30 cellular contexts compared by ENCODE assay signal in the genomic region with DNA sequence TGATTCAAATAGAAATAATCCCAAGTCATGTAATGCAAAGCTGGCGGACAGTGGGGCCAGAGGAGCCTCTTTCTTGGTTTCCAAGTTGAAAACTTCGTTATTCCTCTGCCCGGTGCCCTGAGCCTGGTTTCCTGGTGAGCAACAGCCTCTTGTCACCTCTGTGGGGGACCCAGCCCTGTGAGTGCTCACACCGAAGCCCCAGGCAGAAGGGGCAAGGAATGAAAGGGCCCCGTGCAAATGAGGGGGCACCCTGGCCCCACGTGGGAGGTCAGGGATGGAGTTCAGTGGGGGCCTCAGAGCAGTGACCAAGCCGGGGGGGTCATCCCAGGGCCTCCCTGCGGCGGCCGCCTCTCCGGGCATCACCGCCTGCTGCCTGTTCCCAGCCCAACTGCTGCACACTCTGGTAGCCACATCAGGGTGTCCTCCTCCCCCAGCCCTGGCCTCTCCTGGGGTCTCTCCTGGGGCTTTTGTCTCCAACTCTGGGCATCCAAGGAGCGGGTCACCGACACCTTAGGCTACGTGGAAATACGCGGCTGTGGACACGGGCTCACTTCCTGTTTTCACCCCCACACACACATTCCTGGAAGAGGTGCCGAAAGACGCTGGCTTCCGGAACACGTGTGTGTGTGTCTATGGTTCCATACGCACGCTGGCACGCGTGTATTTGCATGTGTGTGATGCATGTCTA.
DNase-seq lines count a peak whose midpoint lies in the region; ATAC-seq and TF ChIP-seq lines count a peak whose summit lies in the region.
"Had no signal": no experiment of that assay in that cellular context is flagged by ENCODE, and none has a peak within 500 bp of the region (broad histone marks: within the 10 kb centered on the region; RNA-seq: fewer than 3 reads in every experiment).

No MANE protein-coding gene starts in this region.

- no peaks in the 10 kb centered on the region for H3K36me3 Mint-ChIP-seq in endodermal cell (ENCODE audit: low read depth)
- H3K36me3 Mint-ChIP-seq in activated T-cell treated with anti-CD3 and anti-CD28 coated beads, Interleukin-2, amount 50 U/mL, for 72 hours (ENCODE audit: insufficient read depth in 2 of 2): no peaks in the 10 kb centered on the region
- H3K36me3 Mint-ChIP-seq: natural killer cell treated with Interleukin-12 subunit alpha and Interleukin-12 subunit beta and Interleukin-15 and Interleukin-18, amount 100 ng/mL, for 72 hours had no signal

- H3K4me1 Mint-ChIP-seq in endodermal cell: peaks cover 20% of the 10 kb centered on the region
- H3K4me1 Mint-ChIP-seq in activated T-cell treated with anti-CD3 and anti-CD28 coated beads, Interleukin-2, amount 50 U/mL, for 72 hours (ENCODE audit: low read depth): no peaks in the 10 kb centered on the region
- H3K4me1 Mint-ChIP-seq: central memory CD8-positive, alpha-beta T cell had no signal

- intact Hi-C loops in upper lobe of right lung (cut with DNase I): no loop called here

- no peak overlapping the region for H3K4ac ChIP-seq in neuronal stem cell (ENCODE audit: low read length)

- H2AFZ ChIP-seq in neuronal stem cell (ENCODE audit: low read length): no peak overlapping the region

- no peak overlapping the region for H4K91ac ChIP-seq in neuronal stem cell (ENCODE audit: low read depth, low read length, poor library complexity)

- H3K27ac ChIP-seq in endodermal cell (ENCODE audit: low read depth, low read length): no peak overlapping the region
- no peak overlapping the region for H3K27ac ChIP-seq in neuronal stem cell (replicated peaks; ENCODE audit: low read length)
- H3K27ac ChIP-seq in upper lobe of right lung: no peak overlapping the region
- H3K27ac ChIP-seq: adrenal gland, dorsolateral prefrontal cortex, pancreas, SJSA1 had no signal

- H3K9ac ChIP-seq in endodermal cell (ENCODE audit: extremely low read depth, low read length, poor library complexity, severe bottlenecking): no peak overlapping the region
- H3K9ac ChIP-seq in neuronal stem cell (ENCODE audit: low read depth, low read length, poor library complexity): peak overlapping the region; percentile 38

- peaks cover 6% of the 10 kb centered on the region for H3K27me3 Mint-ChIP-seq in endodermal cell (ENCODE audit: insufficient read depth)
- H3K27me3 Mint-ChIP-seq in activated T-cell treated with anti-CD3 and anti-CD28 coated beads, Interleukin-2, amount 50 U/mL, for 72 hours (ENCODE audit: low read depth): peaks cover 7% of the 10 kb centered on the region

- peak overlapping the region; percentile 95 for H2BK15ac ChIP-seq in neuronal stem cell (ENCODE audit: low read length)

- no peaks in the 10 kb centered on the region for H3K4me1 ChIP-seq in endodermal cell (ENCODE audit: control insufficient read depth, insufficient read depth, low read length)
- peaks cover 0 to 17% of the 10 kb centered on the region in 2 donors for H3K4me1 ChIP-seq in neuronal stem cell (ENCODE audit: control insufficient read depth in 2 of 2, insufficient read depth in 1 of 2, low read depth in 1 of 2, low read length in 2 of 2)
- peaks cover 4% of the 10 kb centered on the region for H3K4me1 ChIP-seq in upper lobe of right lung
- H3K4me1 ChIP-seq: adrenal gland, pancreas had no signal

- H3K4me3 Mint-ChIP-seq in endodermal cell: no peak overlapping the region
- no peak overlapping the region for H3K4me3 Mint-ChIP-seq in activated T-cell treated with anti-CD3 and anti-CD28 coated beads, Interleukin-2, amount 50 U/mL, for 72 hours
- H3K4me3 Mint-ChIP-seq: central memory CD8-positive, alpha-beta T cell; natural killer cell treated with Interleukin-12 subunit alpha and Interleukin-12 subunit beta and Interleukin-15 and Interleukin-18, amount 100 ng/mL, for 72 hours; stimulated activated naive CD8-positive, alpha-beta T cell treated with anti-CD3 and anti-CD28 coated beads, Interleukin-15, Interleukin-2, amounts not matched to agents 100 ng/mL and 50 ng/mL, for 24 hours had no signal

- H3K18ac ChIP-seq in neuronal stem cell (ENCODE audit: low read length): peak overlapping the region; percentile 77

- no peak overlapping the region for H3K4me2 ChIP-seq in neuronal stem cell (ENCODE audit: insufficient read depth, low read length, poor library complexity, severe bottlenecking)

- ATAC-seq in upper lobe of right lung: no peak
- ATAC-seq in activated T-cell treated with anti-CD3 and anti-CD28 coated beads, Interleukin-2, amount 50 U/mL, for 72 hours (replicated peaks in 1 of 2): no peak
- ATAC-seq: natural killer cell treated with Interleukin-12 subunit alpha and Interleukin-12 subunit beta and Interleukin-15 and Interleukin-18, amount 100 ng/mL, for 72 hours; Panc1; pancreas; right cardiac atrium had no signal

- no peak overlapping the region for H2BK120ac ChIP-seq in neuronal stem cell (ENCODE audit: low read depth, low read length)

- peak overlapping the region; percentile 53 for H2AK5ac ChIP-seq in neuronal stem cell (ENCODE audit: low read depth, low read length)

- H4K8ac ChIP-seq in neuronal stem cell (ENCODE audit: low read depth, low read length): no peak overlapping the region

- H3K27ac Mint-ChIP-seq in endodermal cell: no peak overlapping the region
- H3K27ac Mint-ChIP-seq in activated T-cell treated with anti-CD3 and anti-CD28 coated beads, Interleukin-2, amount 50 U/mL, for 72 hours: no peak overlapping the region
- H3K27ac Mint-ChIP-seq: natural killer cell treated with Interleukin-12 subunit alpha and Interleukin-12 subunit beta and Interleukin-15 and Interleukin-18, amount 100 ng/mL, for 72 hours; stimulated activated naive CD8-positive, alpha-beta T cell treated with anti-CD3 and anti-CD28 coated beads, Interleukin-15, Interleukin-2, amounts not matched to agents 100 ng/mL and 50 ng/mL, for 24 hours had no signal

- H2BK12ac ChIP-seq in neuronal stem cell (ENCODE audit: low read length): no peak overlapping the region

- H3K36me3 ChIP-seq in endodermal cell (ENCODE audit: control insufficient read depth, insufficient read depth, low read length): no peaks in the 10 kb centered on the region
- H3K36me3 ChIP-seq in neuronal stem cell (replicated peaks in 1 of 2; ENCODE audit: control insufficient read depth in 2 of 2, insufficient read depth in 2 of 2, low read length in 2 of 2): no peaks in the 10 kb centered on the region
- no peaks in the 10 kb centered on the region for H3K36me3 ChIP-seq in upper lobe of right lung
- H3K36me3 ChIP-seq: adrenal gland, pancreas had no signal

- peaks cover 10% of the 10 kb centered on the region for H3K79me1 ChIP-seq in neuronal stem cell (ENCODE audit: low read depth, low read length)

- TF ChIP-seq CTCF in endodermal cell (conservative IDR thresholded peaks at IDR 0.05) (no peak), upper lobe of right lung (IDR thresholded peaks at IDR 0.05) (no peak)

- H3K23ac ChIP-seq in neuronal stem cell (ENCODE audit: low read depth, low read length, poor library complexity): no peak overlapping the region

- no peak overlapping the region for H3K4me3 ChIP-seq in endodermal cell (ENCODE audit: low read length)
- H3K4me3 ChIP-seq in neuronal stem cell (ENCODE audit: low read length in 2 of 2): no peak overlapping the region
- H3K4me3 ChIP-seq in upper lobe of right lung: no peak overlapping the region
- H3K4me3 ChIP-seq: adrenal gland, dorsolateral prefrontal cortex, lung, pancreas, SJSA1 had no signal

- H3K9me3 Mint-ChIP-seq in endodermal cell: peaks cover 4% of the 10 kb centered on the region
- peaks cover 0 to 3% of the 10 kb centered on the region in 2 donors for H3K9me3 Mint-ChIP-seq in activated T-cell treated with anti-CD3 and anti-CD28 coated beads, Interleukin-2, amount 50 U/mL, for 72 hours
- H3K9me3 Mint-ChIP-seq: central memory CD8-positive, alpha-beta T cell; natural killer cell treated with Interleukin-12 subunit alpha and Interleukin-12 subunit beta and Interleukin-15 and Interleukin-18, amount 100 ng/mL, for 72 hours; stimulated activated naive CD8-positive, alpha-beta T cell treated with anti-CD3 and anti-CD28 coated beads, Interleukin-15, Interleukin-2, amounts not matched to agents 100 ng/mL and 50 ng/mL, for 24 hours had no signal

- H3K9me3 ChIP-seq in endodermal cell (ENCODE audit: control insufficient read depth, low read length) (no peaks in the 10 kb centered on the region), neuronal stem cell (replicated peaks in 1 of 2; ENCODE audit: control insufficient read depth in 2 of 2, insufficient read depth in 1 of 2, low read depth in 1 of 2, low read length in 2 of 2) (peaks cover 0 to 8% of the 10 kb centered on the region in 2 donors), upper lobe of right lung (no peaks in the 10 kb centered on the region)
- H3K9me3 ChIP-seq: adrenal gland, pancreas had no signal

- H2BK5ac ChIP-seq in neuronal stem cell (ENCODE audit: low read length): peak overlapping the region; percentile 32

- H3K14ac ChIP-seq in neuronal stem cell (ENCODE audit: low read length): no peak overlapping the region

- peak; percentile 55 for DNase-seq in activated effector memory CD4-positive, alpha-beta T cell treated with anti-CD3 and anti-CD28 coated beads, Interleukin-2, amount 50 U/mL, for 16 hours
- no peak for DNase-seq in activated effector memory CD4-positive, alpha-beta T cell treated with Interleukin-2 at 50 U/mL for 16 hours
- peak; percentile 83 for DNase-seq in endodermal cell
- no peak for DNase-seq in neuronal stem cell (ENCODE audit: low spot score)
- peak; percentile 58 for DNase-seq in upper lobe of right lung
- no peak for DNase-seq in NCI-H187 treated with DMSO at 0.1 percent for 48 hours (lab: John Stamatoyannopoulos, UW)
- no peak for DNase-seq in T1000 (lab: John Stamatoyannopoulos, UW)
- DNase-seq in activated T-cell treated with anti-CD3 and anti-CD28 coated beads, Interleukin-2, amount 50 U/mL, for 72 hours: no peak
- DNase-seq: 8988T; activated CD4-positive, alpha-beta T cell treated with anti-CD3 and anti-CD28 coated beads, Interleukin-2, amount 50 U/mL, for 1 hour; activated CD4-positive, CD25-positive, alpha-beta regulatory T cell; activated naive CD4-positive, alpha-beta T cell treated with Interleukin-2 at 50 U/mL for 16 hours; activated T-cell treated with anti-CD3 and anti-CD28 coated beads, Interleukin-2, amount 50 U/mL, for 48 hours; adrenal gland; DMS79; HCEC 1CT; kidney; MV-4-11; NCI-H446; NCI-H774; right cardiac atrium; stimulated activated CD8-positive, alpha-beta memory T cell treated with anti-CD3 and anti-CD28 coated beads, Interleukin-4, amount 100 ng/mL, for 48 hours had no signal

- H3K27me3 ChIP-seq in endodermal cell (ENCODE audit: control insufficient read depth, insufficient read depth, low read length, poor library complexity, severe bottlenecking) (no peaks in the 10 kb centered on the region), neuronal stem cell (ENCODE audit: control insufficient read depth in 3 of 3, insufficient read depth in 3 of 3, low read depth in 1 of 3, low read length in 3 of 3) (peaks cover 0 to 4% (median 0%) of the 10 kb centered on the region in 3 experiments), upper lobe of right lung (no peaks in the 10 kb centered on the region)
- H3K27me3 ChIP-seq: adrenal gland, pancreas, SJSA1 had no signal

- 87 to 89% methylated on average over 24 to 26 of the region's 26 CpGs for WGBS in endodermal cell (ENCODE audit: insufficient coverage in 1 of 2, insufficient read length in 1 of 2), 2 experiments
- WGBS in neuronal stem cell (ENCODE audit: extremely low coverage in 2 of 2, insufficient read length in 2 of 2, insufficient replicate concordance in 1 of 2), 2 donors: no CpG with 5 or more reads among the region's 26 CpGs

Comparison
In these comparisons a context has a peak if more than half of its experiments do, and no peak if none do; other contexts are left out.
1. DNase-seq: peak in activated effector memory CD4-positive, alpha-beta T cell treated with anti-CD3 and anti-CD28 coated beads, Interleukin-2, amount 50 U/mL, for 16 hours (single experiment), endodermal cell (single experiment) and upper lobe of right lung (single experiment); none in activated effector memory CD4-positive, alpha-beta T cell treated with Interleukin-2 at 50 U/mL for 16 hours (single experiment), neuronal stem cell (single experiment), NCI-H187 treated with DMSO at 0.1 percent for 48 hours (single experiment), T1000 (single experiment) and activated T-cell treated with anti-CD3 and anti-CD28 coated beads, Interleukin-2, amount 50 U/mL, for 72 hours (0 of 2).